ENCODE assay signal across 1 cellular context in the genomic region with DNA sequence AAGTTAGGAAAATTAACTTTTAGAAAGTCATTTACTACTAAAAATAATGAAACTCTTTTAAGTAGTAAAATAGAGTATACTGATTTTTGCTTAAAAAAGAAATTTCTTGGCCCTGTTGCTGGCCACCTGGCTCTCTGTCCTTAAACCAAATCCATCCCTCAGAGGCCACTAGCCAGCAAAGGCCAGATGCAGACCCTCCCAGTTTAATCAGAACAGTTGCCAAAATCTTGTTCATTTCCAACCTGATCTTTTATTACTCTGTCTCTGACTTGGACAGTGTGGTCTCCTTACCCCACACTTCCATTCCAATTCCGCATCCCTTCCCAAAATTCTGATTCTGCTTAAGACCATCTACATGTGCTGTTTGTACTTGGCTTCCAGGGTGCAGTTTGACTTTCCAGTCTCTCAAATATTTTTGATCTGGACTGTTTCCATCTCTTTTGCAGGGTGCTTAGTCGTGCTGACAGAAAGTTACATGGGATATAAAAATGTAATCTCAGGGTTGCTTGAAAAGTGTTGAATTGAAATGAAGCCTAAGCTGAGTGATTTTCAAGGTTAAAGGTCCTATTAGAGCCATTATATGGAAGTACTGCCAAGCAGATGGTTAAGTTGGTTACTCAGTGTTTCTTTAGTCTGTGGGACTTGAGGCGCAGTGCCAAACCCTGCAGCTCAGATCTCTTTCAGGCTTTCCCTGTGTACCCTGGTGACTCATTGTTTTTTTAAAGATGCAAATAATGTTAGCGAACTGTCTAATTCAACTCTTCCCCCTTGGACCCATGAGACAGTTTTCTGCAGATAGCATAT.
TF ChIP-seq lines count a peak whose summit lies in the region.

No MANE protein-coding gene starts in this region.

TF ChIP-seq in H1, 55 proteins besides CTCF, POLR2A, EP300 and RAD21 (continued from another document):
- TF ChIP-seq, protein P1, sequence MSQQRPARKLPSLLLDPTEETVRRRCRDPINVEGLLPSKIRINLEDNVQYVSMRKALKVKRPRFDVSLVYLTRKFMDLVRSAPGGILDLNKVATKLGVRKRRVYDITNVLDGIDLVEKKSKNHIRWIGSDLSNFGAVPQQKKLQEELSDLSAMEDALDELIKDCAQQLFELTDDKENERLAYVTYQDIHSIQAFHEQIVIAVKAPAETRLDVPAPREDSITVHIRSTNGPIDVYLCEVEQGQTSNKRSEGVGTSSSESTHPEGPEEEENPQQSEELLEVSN (IDR thresholded peaks at IDR 0.05), result no peak
- TF ChIP-seq RNF2 (IDR thresholded peaks at IDR 0.05; ENCODE audit: borderline replicate concordance, low read depth, low read length, missing control alignments, poor library complexity, severe bottlenecking) (no peak), TEAD4 (IDR thresholded peaks at IDR 0.05; ENCODE audit: low read depth, low read length) (no peak), NANOG (IDR thresholded peaks at IDR 0.05; ENCODE audit: insufficient read depth, low read depth, low read length, poor library complexity, severe bottlenecking) (no peak)
